Comparison of ENCODE assay signal across 9 cellular contexts in the genomic region with DNA sequence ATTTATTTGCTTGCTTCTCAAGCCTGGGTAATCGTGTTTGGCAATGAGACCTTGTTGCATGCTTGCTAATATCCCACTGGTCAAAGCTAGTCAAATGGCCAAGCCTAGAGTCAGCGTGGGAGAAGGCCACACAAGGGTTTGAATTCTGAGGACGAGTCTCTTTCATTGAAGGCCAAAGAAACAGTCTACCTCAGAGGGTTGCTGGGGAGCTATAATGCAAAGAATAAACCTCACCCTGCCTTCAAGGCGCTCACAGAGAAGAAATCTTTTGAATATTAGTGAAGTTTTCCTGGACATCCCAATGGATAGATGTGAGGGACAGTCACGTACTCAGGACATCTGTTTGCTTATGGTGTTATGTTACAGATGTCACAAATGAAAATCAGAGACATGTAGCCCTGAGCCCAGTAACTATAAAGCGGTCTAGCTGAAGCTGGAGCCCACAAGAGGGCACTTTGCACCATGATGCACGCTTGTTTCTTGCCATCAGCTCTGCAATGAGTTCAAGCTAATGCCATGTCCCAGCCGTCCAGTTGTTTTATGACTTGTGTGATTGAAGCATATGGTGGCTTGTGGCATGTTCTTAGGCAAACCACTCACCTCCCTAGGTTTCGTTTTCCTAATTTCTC. TPM values are rescaled to one million over a fixed set of nuclear protein-coding genes. Genes with fewer than 3 reads are reported as not detected.
DNase-seq lines count a peak whose midpoint lies in the region; ATAC-seq, FAIRE-seq and TF ChIP-seq lines count a peak whose summit lies in the region.
"Had no signal": no experiment of that assay in that cellular context is flagged by ENCODE, and none has a peak within 500 bp of the region (broad histone marks: within the 10 kb centered on the region; RNA-seq: fewer than 3 reads in every experiment).

No MANE protein-coding gene starts in this region.

- H3K27ac ChIP-seq in 22Rv1, result no peak overlapping the region
- no peak overlapping the region for H3K27ac ChIP-seq in naive thymus-derived CD4-positive, alpha-beta T cell (ENCODE audit: low read depth, low read length)

- H3K9me3 ChIP-seq in naive thymus-derived CD4-positive, alpha-beta T cell (ENCODE audit: control insufficient read depth in 2 of 3, low read length in 3 of 3), result no peaks in the 10 kb centered on the region
- H3K9me3 ChIP-seq: HAP-1 had no signal

- H3K9me3 Mint-ChIP-seq in naive thymus-derived CD4-positive, alpha-beta T cell, result no peaks in the 10 kb centered on the region

- H3K4me3 ChIP-seq in epithelial cell of proximal tubule (ENCODE audit: low read depth, low read length), result peak overlapping the region; percentile 56
- H3K4me3 ChIP-seq in naive thymus-derived CD4-positive, alpha-beta T cell (ENCODE audit: low read length), result peak overlapping the region; percentile 63

- POLR2A ChIA-PET in GM10248 (lab: Yijun Ruan, JAX), result interaction anchor here (0.6 kb wide), 1 partner anchor 123 kb away, joined by 3 read pairs; the partner anchor contains the start of gene CYP4V2
- POLR2A ChIA-PET in naive thymus-derived CD4-positive, alpha-beta T cell (lab: Charles Lee), result interaction anchor here (1.2 kb wide), 1 partner anchor 136 kb away, joined by 4 read pairs; no protein-coding TSS in a partner anchor

- peaks cover 0 to 18% (median 14%) of the 10 kb centered on the region in 5 donors for H3K27me3 Mint-ChIP-seq in naive thymus-derived CD4-positive, alpha-beta T cell

- H3K4me1 Mint-ChIP-seq in naive thymus-derived CD4-positive, alpha-beta T cell, result peaks cover 0 to 28% (median 25%) of the 10 kb centered on the region in 7 donors

- H3K36me3 Mint-ChIP-seq in naive thymus-derived CD4-positive, alpha-beta T cell, result no peaks in the 10 kb centered on the region

- intact Hi-C loops in naive thymus-derived CD4-positive, alpha-beta T cell (cut with micrococcal nuclease), result loop anchor here (1.0 to 5.0 kb wide), 5 partner anchors 37 to 134 kb away; partner anchors contain the start of genes CYP4V2 (in 1 of the 2) and FAM149A (in 1 of the 2)

- peak; percentile 63 for ATAC-seq in HG02610 (IDR thresholded peaks at IDR 0.05; ENCODE audit: unreplicated experiment)
- ATAC-seq in naive thymus-derived CD4-positive, alpha-beta T cell, result peak; percentile 77

- CTCF ChIA-PET in GM10248 (lab: Yijun Ruan, JAX), result interaction anchor here (0.7 to 3.7 kb wide), 17 partner anchors 9 to 519 kb away, joined by 3 to 44 read pairs (median 3); no protein-coding TSS in a partner anchor
- CTCF ChIA-PET in naive thymus-derived CD4-positive, alpha-beta T cell (lab: Charles Lee), result interaction anchor here (1.0 to 2.3 kb wide), 6 partner anchors 69 to 519 kb away, joined by 3 to 17 read pairs (median 4); no protein-coding TSS in a partner anchor

- peaks cover 0 to 3% of the 10 kb centered on the region in 2 donors for H3K4me1 ChIP-seq in naive thymus-derived CD4-positive, alpha-beta T cell (ENCODE audit: control insufficient read depth in 2 of 2, insufficient read depth in 2 of 2, low read length in 2 of 2)

- TF ChIP-seq CTCF in 22Rv1 (IDR thresholded peaks at IDR 0.05), result peak; percentile 74
- peak; percentile 53 for TF ChIP-seq CTCF in GM10248 (IDR thresholded peaks at IDR 0.05; ENCODE audit: control extremely low read depth, extremely low read depth, low read depth, missing control alignments)
- peak; percentile 85 for TF ChIP-seq CTCF in epithelial cell of proximal tubule (conservative IDR thresholded peaks at IDR 0.05; ENCODE audit: low read depth, low read length)

- H3K27ac Mint-ChIP-seq in naive thymus-derived CD4-positive, alpha-beta T cell, result peak overlapping the region in 2 of 9 donors; percentile 49 to 80

- H3K27me3 ChIP-seq in naive thymus-derived CD4-positive, alpha-beta T cell (ENCODE audit: control insufficient read depth in 2 of 2, insufficient read depth in 2 of 2, low read length in 2 of 2), result no peaks in the 10 kb centered on the region

- no peak for FAIRE-seq in urothelium cell line (lab: Jason Lieb, UNC)

- peak overlapping the region; percentile 31 to 88 (median 79) for H3K4me3 Mint-ChIP-seq in naive thymus-derived CD4-positive, alpha-beta T cell

- DNase-seq in GM10248 (ENCODE audit: extremely low spot score) (peak; percentile 38), NCI-H146 treated with DMSO at 0.1 percent for 48 hours (lab: John Stamatoyannopoulos, UW; ENCODE audit: unreplicated experiment) (peak; percentile 38), epithelial cell of proximal tubule (ENCODE audit: low read depth) (peak; percentile 37), urothelium cell line (ENCODE audit: low spot score) (peak; percentile 52)
- DNase-seq in activated CD4-positive, alpha-beta T cell treated with anti-CD3 and anti-CD28 coated beads for 48 hours, result peak; percentile 41
- peak in 5 of 9 donors; percentile 14 to 41 (median 16) for DNase-seq in naive thymus-derived CD4-positive, alpha-beta T cell

- no peaks in the 10 kb centered on the region for H3K36me3 ChIP-seq in naive thymus-derived CD4-positive, alpha-beta T cell (ENCODE audit: control insufficient read depth in 2 of 3, insufficient read depth in 3 of 3, low read length in 3 of 3)
- H3K36me3 ChIP-seq: HAP-1 had no signal

RNA-seq across cellular contexts. Expression of gene TLR3, which starts 1.1 kb away (rescaled TPM):
- 4.7 and 5.5 TPM in 2 replicates for total RNA-seq in epithelial cell of proximal tubule
- total RNA-seq in naive thymus-derived CD4-positive, alpha-beta T cell, result 1 to 10 TPM in 3 of 5 experiments, under 1 TPM in 2; 0.24 to 1.5 (median 1.2) TPM
- under 1 TPM; 0.13 to 0.21 TPM for polyA plus RNA-seq in naive thymus-derived CD4-positive, alpha-beta T cell

RNA-seq across cellular contexts. Expression of gene FAM149A, which starts 36.6 kb away (rescaled TPM):
- total RNA-seq in epithelial cell of proximal tubule, result 23.1 and 25.1 TPM in 2 replicates
- total RNA-seq in naive thymus-derived CD4-positive, alpha-beta T cell, result 1 to 10 TPM in 4 of 5 experiments, not detected in 1; 1.2 to 2.0 (median 1.5) TPM
- under 1 TPM in 1 of 2 donors, not detected in 1; 0.44 TPM for polyA plus RNA-seq in naive thymus-derived CD4-positive, alpha-beta T cell
